In genomic region chrX:91434351-91435168, GRCh38 we compare ENCODE assay signal across 8 cellular contexts. TPM values are rescaled to one million over a fixed set of nuclear protein-coding genes. Genes with fewer than 3 reads are reported as not detected.
DNase-seq lines count a peak whose midpoint lies in the region; ATAC-seq and TF ChIP-seq lines count a peak whose summit lies in the region.

Gene PABPC5 (plus strand): TSS chrX:91434839. CDS start chrX:91435578, 739 bp downstream.

- TF ChIP-seq CTCF in mammary epithelial cell (conservative IDR thresholded peaks at IDR 0.05 in 1 of 2, IDR thresholded peaks at IDR 0.05 in 1 of 2; ENCODE audit: extremely low read depth in 1 of 2, insufficient read depth in 1 of 2, low read depth in 1 of 2, low read length in 2 of 2), result no peak

- 3% methylated on average over 45 of the region's 48 CpGs for WGBS in mammary epithelial cell (ENCODE audit: low coverage, missing lambda C conversion rate)

- H3K79me2 ChIP-seq in mammary epithelial cell (ENCODE audit: insufficient read depth, low read length), result no peaks in the 10 kb centered on the region

- H3K9ac ChIP-seq in mammary epithelial cell (ENCODE audit: insufficient read depth, low read length), result no peak within 1 kb of the TSS

- H2AFZ ChIP-seq in mammary epithelial cell (ENCODE audit: low read depth, low read length), result peak within 1 kb of the TSS; percentile 81

- no peaks in the 10 kb centered on the region for H3K27me3 ChIP-seq in mammary epithelial cell (ENCODE audit: insufficient read depth, low read length)

- no peak within 1 kb of the TSS for H3K27ac ChIP-seq in mammary epithelial cell (ENCODE audit: insufficient read depth, low read depth, low read length)

- H3K4me3 ChIP-seq in mammary epithelial cell (replicated peaks in 1 of 3; ENCODE audit: insufficient read depth in 1 of 3, low read depth in 2 of 3, low read length in 3 of 3) (peak within 1 kb of the TSS in 2 of 3 experiments; percentile 33 to 35), iPS-18c (ENCODE audit: insufficient read depth, low read depth, low read length) (peak within 1 kb of the TSS; percentile 67)

- CTCF ChIA-PET in mammary epithelial cell (lab: Charles Lee; ENCODE audit: low non-redundant PET), result no interaction called here

- H4K20me1 ChIP-seq in mammary epithelial cell (ENCODE audit: insufficient read depth, low read length), result no peaks in the 10 kb centered on the region

- H3K9me3 ChIP-seq in mammary epithelial cell (replicated peaks; ENCODE audit: insufficient read depth, low read length) (peaks cover 3% of the 10 kb centered on the region), iPS-18c (ENCODE audit: control insufficient read depth, insufficient read depth, low read length) (peaks cover 2% of the 10 kb centered on the region)

- H3K4me1 ChIP-seq in mammary epithelial cell (ENCODE audit: insufficient read depth, low read length), result peaks cover 4% of the 10 kb centered on the region

- no TSS peak for BruUV-seq in mammary epithelial cell (replicated peaks; lab: Mats Ljungman, UMichigan)

- no peaks in the 10 kb centered on the region for H3K36me3 ChIP-seq in mammary epithelial cell (ENCODE audit: insufficient read depth, low read length)

- peak within 1 kb of the TSS; percentile 77 for H3K4me2 ChIP-seq in mammary epithelial cell (ENCODE audit: insufficient read depth, low read depth, low read length)

- intact Hi-C loops in mammary epithelial cell (cut with micrococcal nuclease), result no loop called here
- intact Hi-C loops in sciatic nerve (cut with DNase I), result no loop called here

- DNase-seq in LHCN-M2 (ENCODE audit: low read depth), result peak; percentile 81
- peak; percentile 0 for DNase-seq in mammary epithelial cell
- peak; percentile 90 for DNase-seq in sciatic nerve (ENCODE audit: low spot score)
- DNase-seq in activated naive CD4-positive, alpha-beta T cell treated with anti-CD3 and anti-CD28 coated beads, Interleukin-2, amount 50 U/mL, for 16 hours, result no peak
- no peak for DNase-seq in activated naive CD4-positive, alpha-beta T cell treated with Interleukin-2 at 50 U/mL for 16 hours

- dilution Hi-C loops in mammary epithelial cell (cut with HindIII; ENCODE audit: low sequenced_read_pairs), result no loop called here

- in situ Hi-C loops in mammary epithelial cell (cut with MboI; ENCODE audit: low sequenced_read_pairs in 2 of 2), result no loop called here

- ATAC-seq in sciatic nerve, result peak; percentile 99
- ATAC-seq in GM19452 (IDR thresholded peaks at IDR 0.05; ENCODE audit: unreplicated experiment), result no peak
- ATAC-seq in GM19351 (IDR thresholded peaks at IDR 0.05; ENCODE audit: unreplicated experiment), result no peak

RNA-seq across cellular contexts. Expression of gene PABPC5, which starts in this region (rescaled TPM):
- 2.2 and 3.7 TPM in 2 replicates for total RNA-seq in LHCN-M2 (2014; rRNA removed)
- polyA plus RNA-seq in LHCN-M2 (2012), result 1.2 TPM
- total RNA-seq in mammary epithelial cell, result 1 to 10 TPM in 1 of 2 donors, under 1 TPM in 1; 0.09 to 1.3 TPM
- not detected for polyA plus RNA-seq in mammary epithelial cell
- polyA minus RNA-seq in mammary epithelial cell, result not detected
- 4.3 TPM for total RNA-seq in sciatic nerve

Comparison
In these comparisons a context has a peak if more than half of its experiments do, and no peak if none do; other contexts are left out.
1. DNase-seq: peak in LHCN-M2 (single experiment), mammary epithelial cell (single experiment) and sciatic nerve (single experiment); none in activated naive CD4-positive, alpha-beta T cell treated with anti-CD3 and anti-CD28 coated beads, Interleukin-2, amount 50 U/mL, for 16 hours (single experiment) and activated naive CD4-positive, alpha-beta T cell treated with Interleukin-2 at 50 U/mL for 16 hours (single experiment).